In the genomic region with DNA sequence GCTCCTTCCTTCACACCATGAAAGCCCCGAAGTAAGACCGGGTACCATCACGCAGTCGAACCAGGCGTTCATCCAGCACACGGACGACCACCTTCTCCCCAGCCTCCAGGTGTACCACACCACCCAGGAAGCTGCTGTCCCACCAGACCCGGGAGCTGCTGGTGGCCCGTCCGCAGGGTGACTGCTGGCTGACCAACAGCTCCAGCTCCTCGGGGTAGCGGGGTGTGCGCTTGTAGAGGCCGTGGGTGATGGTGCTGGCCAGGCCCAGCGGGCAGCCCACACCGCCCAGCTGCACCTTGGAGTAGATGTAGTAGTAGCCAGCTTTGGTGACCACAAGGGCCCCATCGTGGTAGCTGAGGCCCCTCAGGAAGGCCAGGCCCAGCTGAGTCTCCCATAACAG, we compare ENCODE assay signal across 30 cellular contexts. TPM values are rescaled to one million over a fixed set of nuclear protein-coding genes. Genes with fewer than 3 reads are reported as not detected.
"Had no signal": no experiment of that assay in that cellular context is flagged by ENCODE, and none has a peak within 500 bp of the region (broad histone marks: within the 10 kb centered on the region; RNA-seq: fewer than 3 reads in every experiment).

No MANE protein-coding gene starts in this region.

- H3K27ac Mint-ChIP-seq: activated CD8-positive, alpha-beta memory T cell treated with anti-CD3 and anti-CD28 coated beads, Interleukin-2, amount 10 ng/mL, durations not matched to agents 7 days and 5 days; effector memory CD8-positive, alpha-beta T cell; neural progenitor cell had no signal

- H3K27me3 ChIP-seq: adrenal gland, body of pancreas, neural progenitor cell had no signal

- ATAC-seq: activated CD8-positive, alpha-beta memory T cell treated with anti-CD3 and anti-CD28 coated beads, Interleukin-2, amount 10 ng/mL, durations not matched to agents 7 days and 5 days; body of pancreas; effector memory CD8-positive, alpha-beta T cell; gastrocnemius medialis; left cardiac atrium; left ventricle myocardium superior; naive thymus-derived CD4-positive, alpha-beta T cell; right cardiac atrium; T-cell had no signal

- H3K4me3 ChIP-seq: adrenal gland, body of pancreas, coronary artery, gastrocnemius medialis, neural progenitor cell, thoracic aorta had no signal

- H3K36me3 ChIP-seq: adrenal gland, gastrocnemius medialis, neural progenitor cell, thoracic aorta had no signal

- H3K9me3 Mint-ChIP-seq: effector memory CD8-positive, alpha-beta T cell; neural progenitor cell; T-cell had no signal

- H3K4me1 Mint-ChIP-seq: neural progenitor cell had no signal

- H3K4me3 Mint-ChIP-seq: activated CD8-positive, alpha-beta memory T cell treated with anti-CD3 and anti-CD28 coated beads, Interleukin-2, amount 10 ng/mL, durations not matched to agents 7 days and 5 days; activated naive CD4-positive, alpha-beta T cell treated with anti-CD3 and anti-CD28 coated beads for 36 hours; effector memory CD8-positive, alpha-beta T cell; naive thymus-derived CD4-positive, alpha-beta T cell; neural progenitor cell; T-cell had no signal

- H3K9ac ChIP-seq: neural progenitor cell had no signal

- H3K36me3 Mint-ChIP-seq: neural progenitor cell had no signal

- H3K9me3 ChIP-seq: adrenal gland, body of pancreas, gastrocnemius medialis, thoracic aorta had no signal

- H3K27me3 Mint-ChIP-seq: activated CD8-positive, alpha-beta memory T cell treated with anti-CD3 and anti-CD28 coated beads, Interleukin-2, amount 10 ng/mL, durations not matched to agents 7 days and 5 days; effector memory CD8-positive, alpha-beta T cell; naive thymus-derived CD4-positive, alpha-beta T cell; T-cell had no signal

- H3K4me1 ChIP-seq: gastrocnemius medialis, neural progenitor cell had no signal

- H3K4me2 ChIP-seq: neural progenitor cell had no signal

- DNase-seq: activated CD4-positive, alpha-beta T cell treated with anti-CD3 and anti-CD28 coated beads for 4 hours; activated CD4-positive, alpha-beta T cell treated with anti-CD3 and anti-CD28 coated beads, Interleukin-2, amount 50 U/mL, for 48 hours; activated CD4-positive, CD25-positive, alpha-beta regulatory T cell; activated CD8-positive, alpha-beta memory T cell treated with anti-CD3 and anti-CD28 coated beads, Interleukin-2, amount 10 ng/mL, durations not matched to agents 7 days and 5 days; activated effector memory CD4-positive, alpha-beta T cell treated with anti-CD3 and anti-CD28 coated beads, Interleukin-2, amount 50 U/mL, for 16 hours; activated naive CD4-positive, alpha-beta T cell treated with anti-CD3 and anti-CD28 coated beads for 36 hours; adrenal gland; aorta; body of pancreas; cerebellar nuclear complex; effector memory CD8-positive, alpha-beta T cell; erythroblast; gastrocnemius medialis; head of caudate nucleus; hippocampal formation; left cardiac atrium; left ventricle myocardium superior; mammary epithelial cell; midbrain; naive thymus-derived CD4-positive, alpha-beta T cell; right cardiac atrium; stimulated activated CD4-positive, alpha-beta T cell treated with anti-CD3 and anti-CD28 coated beads, Interleukin-2, amount 100 ng/mL, for 48 hours; stimulated activated naive CD4-positive, alpha-beta T cell treated with Interleukin-2 at 50 U/mL for 16 hours; T-cell; trophoblast cell had no signal

- H3K27ac ChIP-seq: adrenal gland, body of pancreas, coronary artery, gastrocnemius medialis, neural progenitor cell, thoracic aorta had no signal

RNA-seq across cellular contexts. Expression of gene TNFSF14, which starts 5.0 kb away (rescaled TPM):
- total RNA-seq: gastrocnemius medialis, osteoblast had no signal
- polyA plus RNA-seq: keratinocyte, mammary epithelial cell had no signal

RNA-seq across cellular contexts. Expression of gene C3, which starts 55.5 kb away (rescaled TPM):
- polyA plus RNA-seq: naive thymus-derived CD4-positive, alpha-beta T cell had no signal
